In genomic region chr15:101578443-101578894, GRCh38 we compare ENCODE assay signal across 9 cellular contexts.
DNase-seq lines count a peak whose midpoint lies in the region; ATAC-seq, FAIRE-seq and TF ChIP-seq lines count a peak whose summit lies in the region.
"Had no signal": no experiment of that assay in that cellular context is flagged by ENCODE, and none has a peak within 500 bp of the region (broad histone marks: within the 10 kb centered on the region; RNA-seq: fewer than 3 reads in every experiment).

No MANE protein-coding gene starts in this region.

- H2BK12ac ChIP-seq in H1 (ENCODE audit: low read depth, low read length), result no peak overlapping the region

- ATAC-seq in HG03439 (IDR thresholded peaks at IDR 0.05; ENCODE audit: unreplicated experiment) (no peak), GM19035 (IDR thresholded peaks at IDR 0.05; ENCODE audit: unreplicated experiment) (no peak)

- TF ChIP-seq POLR2A in H1 (IDR thresholded peaks at IDR 0.05; ENCODE audit: control extremely low read depth in 1 of 2, low read depth in 2 of 2, low read length in 2 of 2), result no peak

- no peaks in the 10 kb centered on the region for H3K79me2 ChIP-seq in H1 (ENCODE audit: control insufficient read depth in 1 of 2, insufficient read depth in 2 of 2, low read length in 2 of 2)

- no peak overlapping the region for H2AK5ac ChIP-seq in H1 (ENCODE audit: low read depth, low read length)

- TF ChIP-seq RAD21 in H1 (IDR thresholded peaks at IDR 0.05 in 1 of 2, conservative IDR thresholded peaks at IDR 0.05 in 1 of 2; ENCODE audit: low read depth in 2 of 2, low read length in 2 of 2), result peak; percentile 65 to 76

- H3K27ac ChIP-seq in H1 (ENCODE audit: low read depth, low read length), result no peak overlapping the region

- H3K27me3 Mint-ChIP-seq in activated naive CD4-positive, alpha-beta T cell treated with anti-CD3 and anti-CD28 coated beads, Interleukin-2, amount 10 ng/mL, durations not matched to agents 7 days and 5 days, result peaks cover 48% of the 10 kb centered on the region
- H3K27me3 Mint-ChIP-seq in nephron (ENCODE audit: low read depth), result peaks cover 35% of the 10 kb centered on the region

- H4K20me1 ChIP-seq in H1 (replicated peaks in 1 of 2; ENCODE audit: control insufficient read depth in 1 of 2, insufficient read depth in 2 of 2, low read length in 2 of 2), result no peaks in the 10 kb centered on the region

- H3K36me3 Mint-ChIP-seq in activated naive CD4-positive, alpha-beta T cell treated with anti-CD3 and anti-CD28 coated beads, Interleukin-2, amount 10 ng/mL, durations not matched to agents 7 days and 5 days, result no peaks in the 10 kb centered on the region
- H3K36me3 Mint-ChIP-seq in nephron (ENCODE audit: low read depth), result no peaks in the 10 kb centered on the region
- H3K36me3 Mint-ChIP-seq: activated naive CD4-positive, alpha-beta T cell treated with anti-CD3 and anti-CD28 coated beads, Interleukin-2, amount 50 U/mL, for 24 hours had no signal

- H3K18ac ChIP-seq in H1 (ENCODE audit: extremely low read depth, low read length), result no peak overlapping the region

- peak; percentile 30 for DNase-seq in activated naive CD4-positive, alpha-beta T cell treated with anti-CD3 and anti-CD28 coated beads, Interleukin-2, amount 10 ng/mL, durations not matched to agents 7 days and 5 days
- DNase-seq in activated naive CD4-positive, alpha-beta T cell treated with anti-CD3 and anti-CD28 coated beads, Interleukin-2, amount 50 U/mL, for 16 hours, result no peak
- DNase-seq in NAMALWA (ENCODE audit: low spot score) (peak; percentile 22), H1 (ENCODE audit: low read depth in 1 of 2, low spot score in 2 of 2) (peak in 1 of 2 experiments; percentile 58)
- no peak for DNase-seq in NK-92 treated with Interleukin-12 subunit alpha and Interleukin-12 subunit beta, amount 100 ng/mL, for 24 hours (lab: John Stamatoyannopoulos, UW)

- H3K79me1 ChIP-seq in H1 (ENCODE audit: low read depth, low read length), result no peaks in the 10 kb centered on the region

- H3K9ac ChIP-seq in H1 (replicated peaks in 1 of 4; ENCODE audit: extremely low read depth in 1 of 4, low read depth in 3 of 4, low read length in 3 of 4), result no peak overlapping the region

- no peak overlapping the region for H4K91ac ChIP-seq in H1 (replicated peaks; ENCODE audit: insufficient read length, low read length)

- no peak overlapping the region for H3K14ac ChIP-seq in H1 (ENCODE audit: insufficient read length)

- no peaks in the 10 kb centered on the region for H3K27me3 ChIP-seq in H1 (replicated peaks in 1 of 4; ENCODE audit: control insufficient read depth in 3 of 4, extremely low read depth in 1 of 4, insufficient read depth in 3 of 4, low read length in 3 of 4)

- H3K4me3 Mint-ChIP-seq in activated naive CD4-positive, alpha-beta T cell treated with anti-CD3 and anti-CD28 coated beads, Interleukin-2, amount 10 ng/mL, durations not matched to agents 7 days and 5 days, result no peak overlapping the region
- H3K4me3 Mint-ChIP-seq in nephron, result no peak overlapping the region
- H3K4me3 Mint-ChIP-seq: activated naive CD4-positive, alpha-beta T cell treated with anti-CD3 and anti-CD28 coated beads, Interleukin-2, amount 50 U/mL, for 24 hours had no signal

- H2BK15ac ChIP-seq in H1 (ENCODE audit: low read length), result no peak overlapping the region

- no peaks in the 10 kb centered on the region for H3K36me3 ChIP-seq in H1 (ENCODE audit: control insufficient read depth in 2 of 4, insufficient read depth in 4 of 4, low read length in 3 of 4)

- no peak overlapping the region for H3K56ac ChIP-seq in H1 (replicated peaks; ENCODE audit: insufficient read length, low read depth, low read length)

- POLR2A ChIA-PET in H1 (lab: Charles Lee; ENCODE audit: partially characterized antibody), result interaction anchor here (1.2 kb wide), 1 partner anchor 41 kb away, joined by 3 read pairs; no protein-coding TSS in a partner anchor

- peak overlapping the region; percentile 45; the same call in 1 of the 2 replicates for H2AFZ ChIP-seq in H1 (ENCODE audit: low read length)

- no peak overlapping the region for H4K5ac ChIP-seq in H1 (ENCODE audit: insufficient read length, low read depth, low read length)

- CTCF ChIA-PET in activated naive CD4-positive, alpha-beta T cell treated with anti-CD3 and anti-CD28 coated beads, Interleukin-2, amount 10 ng/mL, durations not matched to agents 7 days and 5 days (lab: Charles Lee), result interaction anchor here (0.7 to 1.2 kb wide), 2 partner anchors 37 to 77 kb away, joined by 3 to 4 read pairs; no protein-coding TSS in a partner anchor
- CTCF ChIA-PET in H1 (lab: Charles Lee; ENCODE audit: partially characterized antibody), result interaction anchor here (0.6 to 3.0 kb wide), 5 partner anchors 28 to 257 kb away, joined by 3 to 8 read pairs (median 4); no protein-coding TSS in a partner anchor

- 55% methylated on average over 7 of the region's 10 CpGs; no CpG with 5 or more reads in 1 of the 2 experiments for WGBS in H1 (ENCODE audit: extremely low coverage in 1 of 2, insufficient coverage in 1 of 2, insufficient read length in 1 of 2, insufficient replicate concordance in 2 of 2, low coverage in 1 of 2, low lambda C conversion rate in 2 of 2, missing lambda C conversion rate in 1 of 2), 2 experiments

- peaks cover 2 to 9% of the 10 kb centered on the region in 2 experiments; a peak in 1 of 4 replicates for H3K9me3 ChIP-seq in H1 (ENCODE audit: insufficient read depth in 2 of 2, low read depth in 1 of 2, low read length in 1 of 2)

- H3K4me1 ChIP-seq in H1 (replicated peaks in 1 of 4; ENCODE audit: control insufficient read depth in 3 of 4, insufficient read depth in 4 of 4, low read length in 3 of 4), result no peaks in the 10 kb centered on the region

- no peaks in the 10 kb centered on the region for H3K9me3 Mint-ChIP-seq in activated naive CD4-positive, alpha-beta T cell treated with anti-CD3 and anti-CD28 coated beads, Interleukin-2, amount 10 ng/mL, durations not matched to agents 7 days and 5 days
- H3K9me3 Mint-ChIP-seq in nephron, result peaks cover 4% of the 10 kb centered on the region
- H3K9me3 Mint-ChIP-seq: activated naive CD4-positive, alpha-beta T cell treated with anti-CD3 and anti-CD28 coated beads, Interleukin-2, amount 50 U/mL, for 24 hours had no signal

- no peak for FAIRE-seq in H1 (lab: Jason Lieb, UNC)

- H3K4me2 ChIP-seq in H1 (ENCODE audit: insufficient read depth in 1 of 2, low read depth in 2 of 2, low read length in 2 of 2), result no peak overlapping the region

- peak overlapping the region; percentile 29; the same call in 1 of the 2 replicates for H4K8ac ChIP-seq in H1 (ENCODE audit: extremely low read depth, insufficient read depth, low read length)

- H2BK120ac ChIP-seq in H1 (replicated peaks; ENCODE audit: low read depth, low read length), result no peak overlapping the region

- no peak overlapping the region for H2BK20ac ChIP-seq in H1 (ENCODE audit: low read length)

- H3K23me2 ChIP-seq in H1 (ENCODE audit: low read depth, low read length), result no peaks in the 10 kb centered on the region

- H3K27ac Mint-ChIP-seq in activated naive CD4-positive, alpha-beta T cell treated with anti-CD3 and anti-CD28 coated beads, Interleukin-2, amount 10 ng/mL, durations not matched to agents 7 days and 5 days, result no peak overlapping the region
- H3K27ac Mint-ChIP-seq in nephron, result no peak overlapping the region
- H3K27ac Mint-ChIP-seq: activated naive CD4-positive, alpha-beta T cell treated with anti-CD3 and anti-CD28 coated beads, Interleukin-2, amount 50 U/mL, for 24 hours had no signal

- no peak overlapping the region for H2BK5ac ChIP-seq in H1 (ENCODE audit: low read depth, low read length)

- no peak overlapping the region for H3K4ac ChIP-seq in H1 (replicated peaks; ENCODE audit: insufficient read length, low read depth, low read length)

- TF ChIP-seq EP300 in H1 (IDR thresholded peaks at IDR 0.05; ENCODE audit: borderline replicate concordance in 1 of 2, low read depth in 2 of 2, low read length in 2 of 2), result no peak

- no peaks in the 10 kb centered on the region for H3K4me1 Mint-ChIP-seq in activated naive CD4-positive, alpha-beta T cell treated with anti-CD3 and anti-CD28 coated beads, Interleukin-2, amount 10 ng/mL, durations not matched to agents 7 days and 5 days
- H3K4me1 Mint-ChIP-seq in nephron, result peaks cover 4% of the 10 kb centered on the region
- H3K4me1 Mint-ChIP-seq: activated naive CD4-positive, alpha-beta T cell treated with anti-CD3 and anti-CD28 coated beads, Interleukin-2, amount 50 U/mL, for 24 hours had no signal

- H3K4me3 ChIP-seq in H1 (ENCODE audit: extremely low read depth in 1 of 4, insufficient read depth in 2 of 4, low read depth in 3 of 4, low read length in 4 of 4), result no peak overlapping the region

- no peak overlapping the region for H3K23ac ChIP-seq in H1 (ENCODE audit: insufficient read length)

- TF ChIP-seq CTCF in H1 (IDR thresholded peaks at IDR 0.05; ENCODE audit: control extremely low read depth in 1 of 3, insufficient read depth in 1 of 3, low read depth in 1 of 3, low read length in 3 of 3) (peak; percentile 70 to 93 (median 84)), nephron (IDR thresholded peaks at IDR 0.05; ENCODE audit: unreplicated experiment in 3 of 3) (peak; percentile 8 to 50 (median 32))

TF ChIP-seq in H1, 55 proteins besides CTCF, POLR2A, EP300 and RAD21:
- TF ChIP-seq RNF2 (IDR thresholded peaks at IDR 0.05; ENCODE audit: borderline replicate concordance, low read depth, low read length, missing control alignments, poor library complexity, severe bottlenecking) (no peak), KDM4A (IDR thresholded peaks at IDR 0.05; ENCODE audit: low read depth, low read length, severe bottlenecking) (no peak), GABPA (IDR thresholded peaks at IDR 0.05; ENCODE audit: borderline replicate concordance, insufficient read depth, low read length) (no peak), NRF1 (IDR thresholded peaks at IDR 0.05; ENCODE audit: low read depth, low read length) (no peak), PHF8 (conservative IDR thresholded peaks at IDR 0.05; ENCODE audit: low read depth, low read length) (no peak)

Comparison
In these comparisons a context has a peak if more than half of its experiments do, and no peak if none do; other contexts are left out.
1. DNase-seq: peak in activated naive CD4-positive, alpha-beta T cell treated with anti-CD3 and anti-CD28 coated beads, Interleukin-2, amount 10 ng/mL, durations not matched to agents 7 days and 5 days (single experiment) and NAMALWA (single experiment); none in activated naive CD4-positive, alpha-beta T cell treated with anti-CD3 and anti-CD28 coated beads, Interleukin-2, amount 50 U/mL, for 16 hours (single experiment) and NK-92 treated with Interleukin-12 subunit alpha and Interleukin-12 subunit beta, amount 100 ng/mL, for 24 hours (single experiment).